6 cellular contexts compared by ENCODE assay signal in genomic region chr16:2205967-2206313, GRCh38. TPM values are rescaled to one million over a fixed set of nuclear protein-coding genes. Genes with fewer than 3 reads are reported as not detected.
DNase-seq lines count a peak whose midpoint lies in the region; ATAC-seq, FAIRE-seq and TF ChIP-seq lines count a peak whose summit lies in the region.

No MANE protein-coding gene starts in this region.

- H3K9me1 ChIP-seq in keratinocyte (ENCODE audit: control insufficient read depth, extremely low read depth, insufficient read depth, low read length), result no peaks in the 10 kb centered on the region

- H3K79me2 ChIP-seq in keratinocyte (ENCODE audit: control insufficient read depth, insufficient read depth, low read length), result peaks cover 7% of the 10 kb centered on the region

- peak overlapping the region; percentile 7 for H2AFZ ChIP-seq in keratinocyte (ENCODE audit: control insufficient read depth, low read length)

- dilution Hi-C loops in keratinocyte (cut with MboI; ENCODE audit: extremely low pct_ligation_motif_present, low sequenced_read_pairs), result no loop called here

- H3K9me3 ChIP-seq in keratinocyte (ENCODE audit: control insufficient read depth, low read depth, low read length), result no peaks in the 10 kb centered on the region

- no peaks in the 10 kb centered on the region for H3K27me3 ChIP-seq in keratinocyte (ENCODE audit: control insufficient read depth, extremely low read depth, insufficient read depth, low read length)

- peak; percentile 13 for ATAC-seq in GM21825 (IDR thresholded peaks at IDR 0.05; ENCODE audit: unreplicated experiment)
- ATAC-seq in HG02763 (IDR thresholded peaks at IDR 0.05; ENCODE audit: unreplicated experiment), result no peak

- DNase-seq in SK-N-DZ (ENCODE audit: low spot score) (peak; percentile 79), keratinocyte (ENCODE audit: low read depth, low spot score) (no peak), NCI-H774 (lab: John Stamatoyannopoulos, UW) (no peak), cerebellar nuclear complex (lab: John Stamatoyannopoulos, UW) (no peak)

- H3K4me1 ChIP-seq in keratinocyte (ENCODE audit: control insufficient read depth, extremely low read depth, insufficient read depth, low read length), result peaks cover 9% of the 10 kb centered on the region

- H3K27ac ChIP-seq in keratinocyte (ENCODE audit: control insufficient read depth, insufficient read depth, low read length), result peak overlapping the region; percentile 84

- peak overlapping the region; percentile 75 for H3K4me2 ChIP-seq in keratinocyte (ENCODE audit: control insufficient read depth, extremely low read depth, insufficient read depth, low read depth, low read length)

- no peak for FAIRE-seq in keratinocyte (lab: Jason Lieb, UNC)

- H4K20me1 ChIP-seq in keratinocyte (ENCODE audit: control insufficient read depth, extremely low read depth, insufficient read depth, low read length), result no peaks in the 10 kb centered on the region

- peak overlapping the region; percentile 93 for H3K9ac ChIP-seq in keratinocyte (ENCODE audit: control insufficient read depth, extremely low read depth, insufficient read depth, low read length)

- H3K36me3 ChIP-seq in keratinocyte (ENCODE audit: control insufficient read depth in 2 of 2, extremely low read depth in 1 of 2, insufficient read depth in 2 of 2, low read length in 2 of 2), result peaks cover 12% of the 10 kb centered on the region in 2 experiments

- TF ChIP-seq CTCF in keratinocyte (optimal IDR thresholded peaks at IDR 0.05 in 1 of 3, IDR thresholded peaks at IDR 0.05 in 1 of 3, conservative IDR thresholded peaks at IDR 0.05 in 1 of 3; ENCODE audit: extremely low read depth in 1 of 3, insufficient read depth in 2 of 3, low read length in 3 of 3), result no peak

- peak overlapping the region; percentile 73 to 95 (median 77) for H3K4me3 ChIP-seq in keratinocyte (ENCODE audit: control insufficient read depth in 2 of 3, extremely low read depth in 1 of 3, insufficient read depth in 2 of 3, low read depth in 1 of 3, low read length in 3 of 3)

RNA-seq across cellular contexts. Expression of gene MLST8, which starts 0.7 kb away (rescaled TPM):
- polyA plus RNA-seq in SK-N-DZ (2014; cell fraction: cytosol; rRNA removed), result 37.3 and 53.0 TPM in 2 replicates
- polyA plus RNA-seq in SK-N-DZ (2014; cell fraction: nucleus; rRNA removed), result 103 and 131 TPM in 2 replicates
- polyA plus RNA-seq in keratinocyte, result 35.7 to 68.9 TPM (median 54.7 TPM) in 3 replicates
- 66.9 TPM for polyA plus RNA-seq in keratinocyte (2011; ENCODE audit: low read depth)
- 43.6 and 90.2 TPM in 2 replicates for polyA plus RNA-seq in keratinocyte (2011; cell fraction: cytosol; rRNA removed)
- polyA plus RNA-seq in keratinocyte (2011; cell fraction: nucleus; rRNA removed), result 36.0 and 46.8 TPM in 2 replicates
- polyA plus RNA-seq in keratinocyte (2012; ENCODE audit: low replicate concordance), result 29.2 and 45.0 TPM in 2 replicates
- 36.3 to 85.2 TPM (median 44.4 TPM) in 3 replicates for polyA minus RNA-seq in keratinocyte
- polyA minus RNA-seq in keratinocyte (2011; cell fraction: cytosol; rRNA and poly(A)+ RNA removed), result 59.9 TPM
- polyA minus RNA-seq in keratinocyte (2011; cell fraction: nucleus; rRNA and poly(A)+ RNA removed), result 15.7 and 17.8 TPM in 2 replicates

RNA-seq across cellular contexts. Expression of gene BRICD5, which starts 4.7 kb away (rescaled TPM):
- polyA plus RNA-seq in SK-N-DZ (2014; cell fraction: cytosol; rRNA removed), result 9.1 and 16.3 TPM in 2 replicates
- polyA plus RNA-seq in SK-N-DZ (2014; cell fraction: nucleus; rRNA removed), result 103 and 141 TPM in 2 replicates
- 1.8 to 5.9 TPM (median 3.5 TPM) in 3 replicates for polyA plus RNA-seq in keratinocyte
- 0.36 TPM for polyA plus RNA-seq in keratinocyte (2011; ENCODE audit: low read depth)
- 0.31 and 0.36 TPM in 2 replicates for polyA plus RNA-seq in keratinocyte (2011; cell fraction: cytosol; rRNA removed)
- 8.1 and 9.1 TPM in 2 replicates for polyA plus RNA-seq in keratinocyte (2011; cell fraction: nucleus; rRNA removed)
- 1.4 and 4.4 TPM in 2 replicates for polyA plus RNA-seq in keratinocyte (2012; ENCODE audit: low replicate concordance)
- polyA minus RNA-seq in keratinocyte, result 0.51 to 2.8 TPM (median 1.1 TPM) in 3 replicates
- polyA minus RNA-seq in keratinocyte (2011; cell fraction: cytosol; rRNA and poly(A)+ RNA removed), result not detected
- polyA minus RNA-seq in keratinocyte (2011; cell fraction: nucleus; rRNA and poly(A)+ RNA removed), result 1.4 and 2.3 TPM in 2 replicates

RNA-seq across cellular contexts. Expression of gene PGP, which starts 8.7 kb away (rescaled TPM):
- 40.6 and 53.1 TPM in 2 replicates for polyA plus RNA-seq in SK-N-DZ (2014; cell fraction: cytosol; rRNA removed)
- 122 and 125 TPM in 2 replicates for polyA plus RNA-seq in SK-N-DZ (2014; cell fraction: nucleus; rRNA removed)
- polyA plus RNA-seq in keratinocyte, result 10.3 to 18.0 TPM (median 10.4 TPM) in 3 replicates
- 1.6 TPM for polyA plus RNA-seq in keratinocyte (2011; ENCODE audit: low read depth)
- 6.1 and 12.6 TPM in 2 replicates for polyA plus RNA-seq in keratinocyte (2011; cell fraction: cytosol; rRNA removed)
- polyA plus RNA-seq in keratinocyte (2011; cell fraction: nucleus; rRNA removed), result 20.4 and 24.2 TPM in 2 replicates
- 6.5 and 17.3 TPM in 2 replicates for polyA plus RNA-seq in keratinocyte (2012; ENCODE audit: low replicate concordance)
- 6.3 to 10.6 TPM (median 9.1 TPM) in 3 replicates for polyA minus RNA-seq in keratinocyte
- 21.7 TPM for polyA minus RNA-seq in keratinocyte (2011; cell fraction: cytosol; rRNA and poly(A)+ RNA removed)
- 9.2 and 10.9 TPM in 2 replicates for polyA minus RNA-seq in keratinocyte (2011; cell fraction: nucleus; rRNA and poly(A)+ RNA removed)

RNA-seq across cellular contexts. Expression of gene CASKIN1, which starts 9.5 kb away (rescaled TPM):
- polyA plus RNA-seq in SK-N-DZ (2014; cell fraction: cytosol; rRNA removed), result 4.7 and 4.8 TPM in 2 replicates
- polyA plus RNA-seq in SK-N-DZ (2014; cell fraction: nucleus; rRNA removed), result 28.7 and 32.8 TPM in 2 replicates
- polyA plus RNA-seq in keratinocyte, result 0.01 to 0.45 TPM (median 0.04 TPM) in 3 replicates
- polyA plus RNA-seq in keratinocyte (2011; ENCODE audit: low read depth), result 0.07 TPM
- polyA plus RNA-seq in keratinocyte (2011; cell fraction: cytosol; rRNA removed), result 0.01 and 0.12 TPM in 2 replicates
- 0.08 and 0.27 TPM in 2 replicates for polyA plus RNA-seq in keratinocyte (2011; cell fraction: nucleus; rRNA removed)
- polyA plus RNA-seq in keratinocyte (2012; ENCODE audit: low replicate concordance), result 0.02 and 0.78 TPM in 2 replicates
- 0.03 to 0.07 TPM in 2 of 3 replicates, not detected in the other for polyA minus RNA-seq in keratinocyte
- not detected for polyA minus RNA-seq in keratinocyte (2011; cell fraction: cytosol; rRNA and poly(A)+ RNA removed)
- 0.11 TPM in 1 of 2 replicates, not detected in the other for polyA minus RNA-seq in keratinocyte (2011; cell fraction: nucleus; rRNA and poly(A)+ RNA removed)

RNA-seq across cellular contexts. Expression of gene E4F1, which starts 17.5 kb away (rescaled TPM):
- polyA plus RNA-seq in SK-N-DZ (2014; cell fraction: cytosol; rRNA removed), result 33.7 and 43.6 TPM in 2 replicates
- polyA plus RNA-seq in SK-N-DZ (2014; cell fraction: nucleus; rRNA removed), result 308 and 320 TPM in 2 replicates
- 10.5 to 24.7 TPM (median 11.1 TPM) in 3 replicates for polyA plus RNA-seq in keratinocyte
- 16.2 TPM for polyA plus RNA-seq in keratinocyte (2011; ENCODE audit: low read depth)
- 4.1 and 10.4 TPM in 2 replicates for polyA plus RNA-seq in keratinocyte (2011; cell fraction: cytosol; rRNA removed)
- 36.5 and 49.1 TPM in 2 replicates for polyA plus RNA-seq in keratinocyte (2011; cell fraction: nucleus; rRNA removed)
- polyA plus RNA-seq in keratinocyte (2012; ENCODE audit: low replicate concordance), result 12.1 and 15.4 TPM in 2 replicates
- 9.2 to 18.5 TPM (median 12.6 TPM) in 3 replicates for polyA minus RNA-seq in keratinocyte
- 29.2 TPM for polyA minus RNA-seq in keratinocyte (2011; cell fraction: cytosol; rRNA and poly(A)+ RNA removed)
- polyA minus RNA-seq in keratinocyte (2011; cell fraction: nucleus; rRNA and poly(A)+ RNA removed), result 23.0 and 30.4 TPM in 2 replicates
